ENCODE assay signal across 18 cellular contexts in genomic region chr7:13894956-13895355, GRCh38.
"Had no signal": no experiment of that assay in that cellular context is flagged by ENCODE, and none has a peak within 500 bp of the region (broad histone marks: within the 10 kb centered on the region; RNA-seq: fewer than 3 reads in every experiment).

No MANE protein-coding gene starts in this region.

- DNase-seq: activated B cell treated with CpG ODN at 0.5 μM for 24 hours; activated CD4-positive, alpha-beta T cell treated with anti-CD3 and anti-CD28 coated beads for 4 hours; activated CD4-positive, alpha-beta T cell treated with anti-CD3 and anti-CD28 coated beads, Interleukin-2, amount 50 U/mL, for 48 hours; activated CD8-positive, alpha-beta memory T cell treated with anti-CD3 and anti-CD28 coated beads, Interleukin-2, amount 50 U/mL, for 48 hours; activated naive CD4-positive, alpha-beta T cell; activated naive CD8-positive, alpha-beta T cell treated with anti-CD3 and anti-CD28 coated beads, Interleukin-2, amount 10 ng/mL, durations not matched to agents 7 days and 5 days; activated T-cell treated with anti-CD3 and anti-CD28 coated beads, Interleukin-2, amount 50 U/mL, for 4 hours; amniotic stem cell; cortex of kidney; endodermal cell; esophagus squamous epithelium; head of caudate nucleus; islet precursor cell; left cardiac atrium; stimulated activated CD4-positive, alpha-beta T cell treated with anti-CD3 and anti-CD28 coated beads, Interleukin-4, amount 100 ng/mL, for 24 hours; stimulated activated naive CD8-positive, alpha-beta T cell treated with anti-CD3 and anti-CD28 coated beads, Interleukin-15, Interleukin-2, amounts not matched to agents 100 U/mL and 50 U/mL, for 24 hours; upper lobe of left lung had no signal

- H3K36me3 ChIP-seq: esophagus squamous epithelium, gastroesophageal sphincter, upper lobe of left lung had no signal

- H3K4me1 ChIP-seq: esophagus squamous epithelium, gastroesophageal sphincter had no signal

- H3K27me3 ChIP-seq: esophagus squamous epithelium, gastroesophageal sphincter, upper lobe of left lung had no signal

- H3K9me3 ChIP-seq: esophagus squamous epithelium, upper lobe of left lung had no signal

- H3K27ac ChIP-seq: esophagus squamous epithelium, gastroesophageal sphincter, upper lobe of left lung had no signal

- H3K4me3 ChIP-seq: esophagus squamous epithelium, gastroesophageal sphincter, upper lobe of left lung had no signal
